Comparison of ENCODE assay signal across 28 cellular contexts in the genomic region with DNA sequence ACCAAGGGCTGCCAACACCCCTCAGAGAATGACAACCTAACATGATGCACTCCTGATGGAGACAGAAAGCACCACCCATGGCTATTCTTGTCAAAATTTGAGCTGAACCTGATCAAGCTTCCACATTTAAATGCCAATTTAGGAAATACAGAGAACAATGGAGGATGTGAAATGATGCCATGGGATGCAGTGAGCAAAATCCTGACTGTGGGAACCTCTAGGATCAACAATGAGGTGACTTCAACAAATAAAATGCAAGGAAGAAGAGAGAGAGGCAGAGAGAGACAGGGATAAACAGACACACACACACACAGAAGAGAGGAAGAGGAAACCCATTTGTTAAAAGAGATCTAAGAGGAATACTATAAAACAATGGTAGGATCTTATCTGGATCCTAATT.
DNase-seq lines count a peak whose midpoint lies in the region; ATAC-seq, FAIRE-seq and TF ChIP-seq lines count a peak whose summit lies in the region.
"Had no signal": no experiment of that assay in that cellular context is flagged by ENCODE, and none has a peak within 500 bp of the region (broad histone marks: within the 10 kb centered on the region; RNA-seq: fewer than 3 reads in every experiment).

No MANE protein-coding gene starts in this region.

- H3K4me1 ChIP-seq in endodermal cell (ENCODE audit: control insufficient read depth, insufficient read depth, low read length) (peaks cover 8% of the 10 kb centered on the region), endothelial cell of umbilical vein (ENCODE audit: control insufficient read depth, extremely low read depth, insufficient read depth, low read length) (peaks cover 16% of the 10 kb centered on the region), mesodermal cell (ENCODE audit: control insufficient read depth, insufficient read depth, low read length, poor library complexity, severe bottlenecking) (no peaks in the 10 kb centered on the region), right cardiac atrium (ENCODE audit: control insufficient read depth, insufficient read depth, low read length) (no peaks in the 10 kb centered on the region)
- H3K4me1 ChIP-seq: BE2C had no signal

- FAIRE-seq in endothelial cell of umbilical vein (lab: Jason Lieb, UNC): no peak
- FAIRE-seq: A204.1, GM12878, GM12892, GM18507 had no signal

- no peak overlapping the region for H3K4me3 Mint-ChIP-seq in endodermal cell
- H3K4me3 Mint-ChIP-seq: CD14-positive monocyte; CD4-positive, alpha-beta memory T cell; CD4-positive, CD25-positive, alpha-beta regulatory T cell; CD8-positive, alpha-beta memory T cell had no signal

- no TSS peak for BruUV-seq in endothelial cell of umbilical vein (replicated peaks; lab: Mats Ljungman, UMichigan)

- H2AFZ ChIP-seq in endothelial cell of umbilical vein (ENCODE audit: low read depth, low read length): no peak overlapping the region

- intact Hi-C loops in endothelial cell of umbilical vein (cut with micrococcal nuclease) (no loop called here), right cardiac atrium (cut with DNase I) (no loop called here)

- peaks cover 6% of the 10 kb centered on the region for H3K4me1 Mint-ChIP-seq in endodermal cell
- H3K4me1 Mint-ChIP-seq: CD14-positive monocyte; CD4-positive, alpha-beta memory T cell; CD4-positive, CD25-positive, alpha-beta regulatory T cell; CD8-positive, alpha-beta memory T cell had no signal

- peaks cover 55% of the 10 kb centered on the region for H3K36me3 Mint-ChIP-seq in endodermal cell (ENCODE audit: low read depth)
- H3K36me3 Mint-ChIP-seq: CD4-positive, alpha-beta memory T cell; CD4-positive, CD25-positive, alpha-beta regulatory T cell; CD8-positive, alpha-beta memory T cell had no signal

- TF ChIP-seq POLR2A in endothelial cell of umbilical vein (IDR thresholded peaks at IDR 0.05; ENCODE audit: low read depth, low read length): no peak

- POLR2A ChIA-PET in endothelial cell of umbilical vein (lab: Charles Lee): no interaction called here

- dilution Hi-C loops in endothelial cell of umbilical vein (cut with MboI; ENCODE audit: extremely low pct_ligation_motif_present, low sequenced_read_pairs): no loop called here

- H3K4me3 ChIP-seq in endodermal cell (ENCODE audit: low read length) (no peak overlapping the region), endothelial cell of umbilical vein (replicated peaks in 1 of 3; ENCODE audit: insufficient read depth in 1 of 3, low read depth in 1 of 3, low read length in 3 of 3) (no peak overlapping the region), mesodermal cell (ENCODE audit: extremely low read depth, insufficient read depth, low read length, poor library complexity, severe bottlenecking) (no peak overlapping the region), right cardiac atrium (ENCODE audit: low read length) (no peak overlapping the region)
- H3K4me3 ChIP-seq: BLaER1, GM12878 had no signal

- H3K79me2 ChIP-seq in endothelial cell of umbilical vein (ENCODE audit: control insufficient read depth, insufficient read depth, low read length): no peaks in the 10 kb centered on the region

- DNase-seq in endodermal cell (peak; percentile 7), endothelial cell of umbilical vein (ENCODE audit: low read depth, low spot score) (peak; percentile 37), SKM-1 (lab: John Stamatoyannopoulos, UW; ENCODE audit: unreplicated experiment) (no peak), NCI-H82 (lab: John Stamatoyannopoulos, UW) (no peak), right cardiac atrium (no peak)
- no peak for DNase-seq in activated T-cell treated with anti-CD3 and anti-CD28 coated beads, Interleukin-2, amount 50 U/mL, for 48 hours
- DNase-seq: 8988T; ACHN; BE2C; C1 segment of cervical spinal cord; CD4-positive, alpha-beta memory T cell; CD4-positive, CD25-positive, alpha-beta regulatory T cell; CD8-positive, alpha-beta memory T cell; COR-L47; DMS 273 treated with DMSO at 0.1 percent for 48 hours; DMS153; DMS53; DMS79; DND-41; EL; GDM1 had no signal

- no peak overlapping the region for H3K9ac ChIP-seq in endodermal cell (ENCODE audit: extremely low read depth, low read length, poor library complexity, severe bottlenecking)
- no peak overlapping the region for H3K9ac ChIP-seq in endothelial cell of umbilical vein (replicated peaks; ENCODE audit: extremely low read depth, insufficient read depth, low read length)
- H3K9ac ChIP-seq: BLaER1 had no signal

- H3K36me3 ChIP-seq in endodermal cell (ENCODE audit: control insufficient read depth, insufficient read depth, low read length) (peaks cover 59% of the 10 kb centered on the region), endothelial cell of umbilical vein (ENCODE audit: control insufficient read depth in 2 of 2, extremely low read depth in 1 of 2, insufficient read depth in 2 of 2, low read length in 2 of 2) (peaks cover 5 to 11% of the 10 kb centered on the region in 2 experiments), mesodermal cell (ENCODE audit: control insufficient read depth, insufficient read depth, low read length) (peaks cover 62% of the 10 kb centered on the region)
- H3K36me3 ChIP-seq: BE2C had no signal

- CTCF ChIA-PET in endothelial cell of umbilical vein (lab: Charles Lee): interaction anchor here (0.6 to 0.9 kb wide), 2 partner anchors 9 to 11 kb away, joined by 3 read pairs; no protein-coding TSS in a partner anchor

- no peaks in the 10 kb centered on the region for H3K9me3 Mint-ChIP-seq in endodermal cell
- H3K9me3 Mint-ChIP-seq: CD14-positive monocyte; CD4-positive, alpha-beta memory T cell; CD8-positive, alpha-beta memory T cell had no signal

- H3K4me2 ChIP-seq in endothelial cell of umbilical vein (ENCODE audit: insufficient read depth, low read length): no peak overlapping the region
- H3K4me2 ChIP-seq: BLaER1 had no signal

- H3K27ac Mint-ChIP-seq in endodermal cell: no peak overlapping the region
- H3K27ac Mint-ChIP-seq: CD4-positive, CD25-positive, alpha-beta regulatory T cell; CD8-positive, alpha-beta memory T cell had no signal

- H3K27ac ChIP-seq in endodermal cell (ENCODE audit: low read depth, low read length): no peak overlapping the region
- H3K27ac ChIP-seq in endothelial cell of umbilical vein (ENCODE audit: insufficient read depth, low read depth, low read length): peak overlapping the region; percentile 33
- H3K27ac ChIP-seq in mesodermal cell (ENCODE audit: low read depth, low read length, severe bottlenecking): peak overlapping the region; percentile 48
- no peak overlapping the region for H3K27ac ChIP-seq in right cardiac atrium (ENCODE audit: low read length)
- H3K27ac ChIP-seq: BLaER1 had no signal

- TF ChIP-seq CTCF in endodermal cell (conservative IDR thresholded peaks at IDR 0.05): no peak
- TF ChIP-seq CTCF in endothelial cell of umbilical vein (IDR thresholded peaks at IDR 0.05; ENCODE audit: extremely low read depth in 1 of 2, insufficient read depth in 1 of 2, low read depth in 1 of 2, low read length in 2 of 2): no peak

- H4K20me1 ChIP-seq in endothelial cell of umbilical vein (replicated peaks; ENCODE audit: control insufficient read depth, extremely low read depth, insufficient read depth, low read length): no peaks in the 10 kb centered on the region
- H4K20me1 ChIP-seq: BLaER1 had no signal

- no peaks in the 10 kb centered on the region for H3K9me1 ChIP-seq in endothelial cell of umbilical vein (replicated peaks; ENCODE audit: control insufficient read depth, extremely low read depth, insufficient read depth, low read length)

- ATAC-seq in right cardiac atrium: no peak
- ATAC-seq: GM12878 had no signal

- H3K27me3 Mint-ChIP-seq in endodermal cell (ENCODE audit: insufficient read depth): no peaks in the 10 kb centered on the region

- no peaks in the 10 kb centered on the region for H3K27me3 ChIP-seq in endodermal cell (ENCODE audit: control insufficient read depth, insufficient read depth, low read length, poor library complexity, severe bottlenecking)
- no peaks in the 10 kb centered on the region for H3K27me3 ChIP-seq in endothelial cell of umbilical vein (ENCODE audit: control insufficient read depth in 2 of 2, insufficient read depth in 2 of 2, low read length in 2 of 2)
- no peaks in the 10 kb centered on the region for H3K27me3 ChIP-seq in right cardiac atrium (ENCODE audit: control insufficient read depth, insufficient read depth)
- H3K27me3 ChIP-seq: BE2C, BLaER1 had no signal

- H3K9me3 ChIP-seq in endodermal cell (ENCODE audit: control insufficient read depth, low read length): no peaks in the 10 kb centered on the region
- H3K9me3 ChIP-seq in endothelial cell of umbilical vein (replicated peaks; ENCODE audit: control insufficient read depth, insufficient read depth, low read length): no peaks in the 10 kb centered on the region
- H3K9me3 ChIP-seq in mesodermal cell (ENCODE audit: control insufficient read depth, low read length): no peaks in the 10 kb centered on the region
- H3K9me3 ChIP-seq in right cardiac atrium (ENCODE audit: control insufficient read depth, low read length): no peaks in the 10 kb centered on the region
- H3K9me3 ChIP-seq: BE2C, BLaER1 had no signal

TF ChIP-seq in endothelial cell of umbilical vein, 7 proteins besides CTCF, POLR2A, EP300 and RAD21:
- no peak for TF ChIP-seq POLR2AphosphoS5 (IDR thresholded peaks at IDR 0.05; ENCODE audit: insufficient read depth, low read depth, low read length)
- TF ChIP-seq EZH2 (IDR thresholded peaks at IDR 0.05; ENCODE audit: borderline replicate concordance, low read depth, low read length, severe bottlenecking): no peak
- peak; percentile 29 for TF ChIP-seq JUN (IDR thresholded peaks at IDR 0.05; ENCODE audit: borderline replicate concordance, insufficient read depth, insufficient read length, low read depth)
- TF ChIP-seq FOS (IDR thresholded peaks at IDR 0.05; ENCODE audit: borderline replicate concordance, insufficient read depth, low read length): no peak

Comparison
In these comparisons a context has a peak if more than half of its experiments do, and no peak if none do; other contexts are left out.
1. DNase-seq: peak in endodermal cell (single experiment) and endothelial cell of umbilical vein (single experiment); none in activated T-cell treated with anti-CD3 and anti-CD28 coated beads, Interleukin-2, amount 50 U/mL, for 48 hours (0 of 2), SKM-1 (single experiment), NCI-H82 (single experiment) and right cardiac atrium (0 of 3).
2. H3K27ac ChIP-seq: peak in endothelial cell of umbilical vein (single experiment) and mesodermal cell (single experiment); none in endodermal cell (single experiment) and right cardiac atrium (single experiment).